ENCODE assay signal across 1 cellular context in genomic region chr20:33811763-33812672, GRCh38.
TF ChIP-seq lines count a peak whose summit lies in the region.

No MANE protein-coding gene starts in this region.

TF ChIP-seq in HepG2, 621 proteins besides CTCF, POLR2A, EP300 and RAD21 (continued from another document and continues in another):
- TF ChIP-seq, protein P1, sequence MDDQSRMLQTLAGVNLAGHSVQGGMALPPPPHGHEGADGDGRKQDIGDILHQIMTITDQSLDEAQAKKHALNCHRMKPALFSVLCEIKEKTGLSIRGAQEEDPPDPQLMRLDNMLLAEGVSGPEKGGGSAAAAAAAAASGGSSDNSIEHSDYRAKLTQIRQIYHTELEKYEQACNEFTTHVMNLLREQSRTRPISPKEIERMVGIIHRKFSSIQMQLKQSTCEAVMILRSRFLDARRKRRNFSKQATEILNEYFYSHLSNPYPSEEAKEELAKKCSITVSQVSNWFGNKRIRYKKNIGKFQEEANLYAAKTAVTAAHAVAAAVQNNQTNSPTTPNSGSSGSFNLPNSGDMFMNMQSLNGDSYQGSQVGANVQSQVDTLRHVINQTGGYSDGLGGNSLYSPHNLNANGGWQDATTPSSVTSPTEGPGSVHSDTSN (CRISPR knock-in tag; IDR thresholded peaks at IDR 0.05; ENCODE audit: borderline replicate concordance) = no peak
- TF ChIP-seq, protein P2, sequence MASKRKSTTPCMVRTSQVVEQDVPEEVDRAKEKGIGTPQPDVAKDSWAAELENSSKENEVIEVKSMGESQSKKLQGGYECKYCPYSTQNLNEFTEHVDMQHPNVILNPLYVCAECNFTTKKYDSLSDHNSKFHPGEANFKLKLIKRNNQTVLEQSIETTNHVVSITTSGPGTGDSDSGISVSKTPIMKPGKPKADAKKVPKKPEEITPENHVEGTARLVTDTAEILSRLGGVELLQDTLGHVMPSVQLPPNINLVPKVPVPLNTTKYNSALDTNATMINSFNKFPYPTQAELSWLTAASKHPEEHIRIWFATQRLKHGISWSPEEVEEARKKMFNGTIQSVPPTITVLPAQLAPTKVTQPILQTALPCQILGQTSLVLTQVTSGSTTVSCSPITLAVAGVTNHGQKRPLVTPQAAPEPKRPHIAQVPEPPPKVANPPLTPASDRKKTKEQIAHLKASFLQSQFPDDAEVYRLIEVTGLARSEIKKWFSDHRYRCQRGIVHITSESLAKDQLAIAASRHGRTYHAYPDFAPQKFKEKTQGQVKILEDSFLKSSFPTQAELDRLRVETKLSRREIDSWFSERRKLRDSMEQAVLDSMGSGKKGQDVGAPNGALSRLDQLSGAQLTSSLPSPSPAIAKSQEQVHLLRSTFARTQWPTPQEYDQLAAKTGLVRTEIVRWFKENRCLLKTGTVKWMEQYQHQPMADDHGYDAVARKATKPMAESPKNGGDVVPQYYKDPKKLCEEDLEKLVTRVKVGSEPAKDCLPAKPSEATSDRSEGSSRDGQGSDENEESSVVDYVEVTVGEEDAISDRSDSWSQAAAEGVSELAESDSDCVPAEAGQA (IDR thresholded peaks at IDR 0.05; ENCODE audit: low read depth) = no peak
- TF ChIP-seq, protein P2 (CRISPR knock-in tag; IDR thresholded peaks at IDR 0.05; ENCODE audit: borderline replicate concordance) = no peak
- TF ChIP-seq, protein P3, sequence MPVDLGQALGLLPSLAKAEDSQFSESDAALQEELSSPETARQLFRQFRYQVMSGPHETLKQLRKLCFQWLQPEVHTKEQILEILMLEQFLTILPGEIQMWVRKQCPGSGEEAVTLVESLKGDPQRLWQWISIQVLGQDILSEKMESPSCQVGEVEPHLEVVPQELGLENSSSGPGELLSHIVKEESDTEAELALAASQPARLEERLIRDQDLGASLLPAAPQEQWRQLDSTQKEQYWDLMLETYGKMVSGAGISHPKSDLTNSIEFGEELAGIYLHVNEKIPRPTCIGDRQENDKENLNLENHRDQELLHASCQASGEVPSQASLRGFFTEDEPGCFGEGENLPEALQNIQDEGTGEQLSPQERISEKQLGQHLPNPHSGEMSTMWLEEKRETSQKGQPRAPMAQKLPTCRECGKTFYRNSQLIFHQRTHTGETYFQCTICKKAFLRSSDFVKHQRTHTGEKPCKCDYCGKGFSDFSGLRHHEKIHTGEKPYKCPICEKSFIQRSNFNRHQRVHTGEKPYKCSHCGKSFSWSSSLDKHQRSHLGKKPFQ (CRISPR knock-in tag; IDR thresholded peaks at IDR 0.05; ENCODE audit: insufficient replicate concordance) = no peak
- TF ChIP-seq MXI1 (IDR thresholded peaks at IDR 0.05; ENCODE audit: borderline replicate concordance, low read depth, low read length) = peak; percentile 61; the same call in 1 of the 3 replicates
- no peak for TF ChIP-seq MLLT10 (CRISPR knock-in tag; IDR thresholded peaks at IDR 0.05)
- TF ChIP-seq TARDBP (CRISPR knock-in tag; IDR thresholded peaks at IDR 0.05) = no peak
- TF ChIP-seq MBNL3 (CRISPR knock-in tag; conservative IDR thresholded peaks at IDR 0.05) = no peak
- TF ChIP-seq, protein P4, sequence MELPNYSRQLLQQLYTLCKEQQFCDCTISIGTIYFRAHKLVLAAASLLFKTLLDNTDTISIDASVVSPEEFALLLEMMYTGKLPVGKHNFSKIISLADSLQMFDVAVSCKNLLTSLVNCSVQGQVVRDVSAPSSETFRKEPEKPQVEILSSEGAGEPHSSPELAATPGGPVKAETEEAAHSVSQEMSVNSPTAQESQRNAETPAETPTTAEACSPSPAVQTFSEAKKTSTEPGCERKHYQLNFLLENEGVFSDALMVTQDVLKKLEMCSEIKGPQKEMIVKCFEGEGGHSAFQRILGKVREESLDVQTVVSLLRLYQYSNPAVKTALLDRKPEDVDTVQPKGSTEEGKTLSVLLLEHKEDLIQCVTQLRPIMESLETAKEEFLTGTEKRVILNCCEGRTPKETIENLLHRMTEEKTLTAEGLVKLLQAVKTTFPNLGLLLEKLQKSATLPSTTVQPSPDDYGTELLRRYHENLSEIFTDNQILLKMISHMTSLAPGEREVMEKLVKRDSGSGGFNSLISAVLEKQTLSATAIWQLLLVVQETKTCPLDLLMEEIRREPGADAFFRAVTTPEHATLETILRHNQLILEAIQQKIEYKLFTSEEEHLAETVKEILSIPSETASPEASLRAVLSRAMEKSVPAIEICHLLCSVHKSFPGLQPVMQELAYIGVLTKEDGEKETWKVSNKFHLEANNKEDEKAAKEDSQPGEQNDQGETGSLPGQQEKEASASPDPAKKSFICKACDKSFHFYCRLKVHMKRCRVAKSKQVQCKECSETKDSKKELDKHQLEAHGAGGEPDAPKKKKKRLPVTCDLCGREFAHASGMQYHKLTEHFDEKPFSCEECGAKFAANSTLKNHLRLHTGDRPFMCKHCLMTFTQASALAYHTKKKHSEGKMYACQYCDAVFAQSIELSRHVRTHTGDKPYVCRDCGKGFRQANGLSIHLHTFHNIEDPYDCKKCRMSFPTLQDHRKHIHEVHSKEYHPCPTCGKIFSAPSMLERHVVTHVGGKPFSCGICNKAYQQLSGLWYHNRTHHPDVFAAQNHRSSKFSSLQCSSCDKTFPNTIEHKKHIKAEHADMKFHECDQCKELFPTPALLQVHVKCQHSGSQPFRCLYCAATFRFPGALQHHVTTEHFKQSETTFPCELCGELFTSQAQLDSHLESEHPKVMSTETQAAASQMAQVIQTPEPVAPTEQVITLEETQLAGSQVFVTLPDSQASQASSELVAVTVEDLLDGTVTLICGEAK (IDR thresholded peaks at IDR 0.05) = peak; percentile 41
- TF ChIP-seq, protein P4 (CRISPR knock-in tag; IDR thresholded peaks at IDR 0.05) = no peak; the same call in 1 of the 2 replicates
- TF ChIP-seq, protein P5, sequence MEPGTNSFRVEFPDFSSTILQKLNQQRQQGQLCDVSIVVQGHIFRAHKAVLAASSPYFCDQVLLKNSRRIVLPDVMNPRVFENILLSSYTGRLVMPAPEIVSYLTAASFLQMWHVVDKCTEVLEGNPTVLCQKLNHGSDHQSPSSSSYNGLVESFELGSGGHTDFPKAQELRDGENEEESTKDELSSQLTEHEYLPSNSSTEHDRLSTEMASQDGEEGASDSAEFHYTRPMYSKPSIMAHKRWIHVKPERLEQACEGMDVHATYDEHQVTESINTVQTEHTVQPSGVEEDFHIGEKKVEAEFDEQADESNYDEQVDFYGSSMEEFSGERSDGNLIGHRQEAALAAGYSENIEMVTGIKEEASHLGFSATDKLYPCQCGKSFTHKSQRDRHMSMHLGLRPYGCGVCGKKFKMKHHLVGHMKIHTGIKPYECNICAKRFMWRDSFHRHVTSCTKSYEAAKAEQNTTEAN (CRISPR knock-in tag; conservative IDR thresholded peaks at IDR 0.05) = no peak
- TF ChIP-seq, protein P6, sequence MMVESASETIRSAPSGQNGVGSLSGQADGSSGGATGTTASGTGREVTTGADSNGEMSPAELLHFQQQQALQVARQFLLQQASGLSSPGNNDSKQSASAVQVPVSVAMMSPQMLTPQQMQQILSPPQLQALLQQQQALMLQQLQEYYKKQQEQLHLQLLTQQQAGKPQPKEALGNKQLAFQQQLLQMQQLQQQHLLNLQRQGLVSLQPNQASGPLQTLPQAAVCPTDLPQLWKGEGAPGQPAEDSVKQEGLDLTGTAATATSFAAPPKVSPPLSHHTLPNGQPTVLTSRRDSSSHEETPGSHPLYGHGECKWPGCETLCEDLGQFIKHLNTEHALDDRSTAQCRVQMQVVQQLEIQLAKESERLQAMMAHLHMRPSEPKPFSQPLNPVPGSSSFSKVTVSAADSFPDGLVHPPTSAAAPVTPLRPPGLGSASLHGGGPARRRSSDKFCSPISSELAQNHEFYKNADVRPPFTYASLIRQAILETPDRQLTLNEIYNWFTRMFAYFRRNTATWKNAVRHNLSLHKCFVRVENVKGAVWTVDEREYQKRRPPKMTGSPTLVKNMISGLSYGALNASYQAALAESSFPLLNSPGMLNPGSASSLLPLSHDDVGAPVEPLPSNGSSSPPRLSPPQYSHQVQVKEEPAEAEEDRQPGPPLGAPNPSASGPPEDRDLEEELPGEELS (CRISPR knock-in tag; IDR thresholded peaks at IDR 0.05) = no peak
- TF ChIP-seq ZNF841 (CRISPR knock-in tag; IDR thresholded peaks at IDR 0.05; ENCODE audit: borderline replicate concordance) = no peak
- TF ChIP-seq AKNA (CRISPR knock-in tag; IDR thresholded peaks at IDR 0.05; ENCODE audit: borderline replicate concordance) = no peak
- TF ChIP-seq MAFG (CRISPR knock-in tag; IDR thresholded peaks at IDR 0.05) = no peak
- no peak for TF ChIP-seq PRDM4 (CRISPR knock-in tag; IDR thresholded peaks at IDR 0.05; ENCODE audit: borderline replicate concordance)
- no peak for TF ChIP-seq NFRKB (IDR thresholded peaks at IDR 0.05)
- TF ChIP-seq ZFYVE20 (CRISPR knock-in tag; IDR thresholded peaks at IDR 0.05; ENCODE audit: borderline replicate concordance, low read depth) = no peak
- TF ChIP-seq ZBTB42 (CRISPR knock-in tag; IDR thresholded peaks at IDR 0.05) = no peak
